ENCODE assay signal across 8 cellular contexts in the genomic region with DNA sequence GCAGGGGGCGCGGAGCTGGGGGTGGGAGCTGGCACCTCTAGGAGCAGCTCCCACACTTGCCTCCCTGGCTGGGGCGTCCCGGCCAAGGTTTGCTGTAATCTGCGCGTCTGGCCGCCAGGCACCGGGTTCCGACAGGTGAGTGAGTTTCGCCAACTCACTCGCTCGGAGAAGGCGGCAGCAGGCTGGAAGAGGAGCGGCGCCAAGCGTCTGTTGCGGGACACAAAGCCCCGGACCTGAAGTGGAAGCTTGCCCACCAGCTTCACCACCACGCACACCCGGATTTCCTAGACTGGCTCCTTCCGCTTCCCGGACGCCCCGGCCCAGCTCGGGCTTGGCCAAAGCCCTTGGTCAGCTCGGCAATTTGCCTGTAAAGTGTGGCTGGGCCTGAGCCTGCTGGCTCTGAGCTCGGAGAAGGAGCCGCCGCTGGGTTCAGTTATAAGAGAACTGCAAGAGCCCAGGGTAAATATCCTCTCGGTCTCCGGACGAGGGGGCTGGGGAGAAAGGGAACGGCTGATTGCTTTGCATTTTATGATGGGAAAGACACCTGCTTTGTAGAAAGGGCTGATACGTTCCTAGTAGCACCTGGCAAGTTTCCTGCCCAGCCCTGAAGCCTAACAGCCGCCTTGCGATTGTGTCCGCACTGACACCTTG. TPM values are rescaled to one million over a fixed set of nuclear protein-coding genes. Genes with fewer than 3 reads are reported as not detected.
DNase-seq lines count a peak whose midpoint lies in the region; ATAC-seq, FAIRE-seq and TF ChIP-seq lines count a peak whose summit lies in the region.

No MANE protein-coding gene starts in this region.

- peaks cover 0 to 2% of the 10 kb centered on the region in 2 donors for H3K4me1 ChIP-seq in small intestine (ENCODE audit: control insufficient read depth in 2 of 2, insufficient read depth in 1 of 2, low read depth in 1 of 2, low read length in 1 of 2)

- no peaks in the 10 kb centered on the region for H3K36me3 ChIP-seq in small intestine (ENCODE audit: control insufficient read depth in 2 of 2, insufficient read depth in 2 of 2, low read length in 2 of 2)

- no peaks in the 10 kb centered on the region for H3K9me3 ChIP-seq in small intestine (ENCODE audit: control insufficient read depth, low read depth)

- in situ Hi-C loops in astrocyte of the cerebellum (cut with HindIII; ENCODE audit: low sequenced_read_pairs): no loop called here

- FAIRE-seq in small intestine (lab: Jason Lieb, UNC) (no peak), HTR-8/SVneo (lab: Jason Lieb, UNC) (no peak)

- H3K4me3 ChIP-seq in AG09309 (ENCODE audit: control insufficient read depth, low read depth, low read length): peak overlapping the region; percentile 43
- H3K4me3 ChIP-seq in astrocyte of the cerebellum (ENCODE audit: low read depth, low read length): peak overlapping the region; percentile 44
- peak overlapping the region; percentile 45 to 50 for H3K4me3 ChIP-seq in small intestine (ENCODE audit: low read depth in 1 of 2, low read length in 2 of 2)

- no peak for TF ChIP-seq CTCF in AG09309 (IDR thresholded peaks at IDR 0.05; ENCODE audit: control insufficient read depth, insufficient read depth, low read depth, low read length, missing control alignments)
- TF ChIP-seq CTCF in astrocyte of the cerebellum (IDR thresholded peaks at IDR 0.05; ENCODE audit: low read depth, low read length, missing control alignments): peak; percentile 7

- ATAC-seq in HG02763 (IDR thresholded peaks at IDR 0.05; ENCODE audit: unreplicated experiment): no peak
- ATAC-seq in GM18868 (IDR thresholded peaks at IDR 0.05; ENCODE audit: unreplicated experiment): no peak

- DNase-seq in AG09309 (ENCODE audit: low read depth) (no peak), Kasumi-1 (lab: John Stamatoyannopoulos, UW) (peak; percentile 19 to 38), astrocyte of the cerebellum (ENCODE audit: low read depth) (peak; percentile 12), iPS-NIHi11 (ENCODE audit: low spot score) (peak; percentile 67), small intestine (peak; percentile 63), HTR-8/SVneo (ENCODE audit: insufficient read length, low spot score) (no peak)

- H3K27me3 ChIP-seq in small intestine (ENCODE audit: control insufficient read depth in 2 of 2, insufficient read depth in 2 of 2, low read length in 2 of 2): peaks cover 0 to 7% of the 10 kb centered on the region in 2 donors

- peak overlapping the region in 1 of 2 donors; percentile 63 for H3K27ac ChIP-seq in small intestine (ENCODE audit: low read depth in 1 of 2, low read length in 1 of 2)

- WGBS in small intestine, 3 donors: 2 to 5% (median 4%) methylated on average over 36 to 37 of the region's 37 CpGs

RNA-seq across cellular contexts. Expression of a gene that starts 0.5 kb away (rescaled TPM):
- polyA plus RNA-seq in small intestine: 1 to 10 TPM in 1 of 3 donors, under 1 TPM in 1, not detected in 1; 0.89 to 3.8 TPM

Comparison
In these comparisons a context has a peak if more than half of its experiments do, and no peak if none do; other contexts are left out.
1. DNase-seq: peak in Kasumi-1 (2 of 2), astrocyte of the cerebellum (single experiment), iPS-NIHi11 (single experiment) and small intestine (single experiment); none in AG09309 (single experiment) and HTR-8/SVneo (single experiment).
2. Peak in every context shown above with its lines, with median percentiles within 50 percentile points of each other: H3K4me3 ChIP-seq.